ENCODE assay signal across 8 cellular contexts in the genomic region with DNA sequence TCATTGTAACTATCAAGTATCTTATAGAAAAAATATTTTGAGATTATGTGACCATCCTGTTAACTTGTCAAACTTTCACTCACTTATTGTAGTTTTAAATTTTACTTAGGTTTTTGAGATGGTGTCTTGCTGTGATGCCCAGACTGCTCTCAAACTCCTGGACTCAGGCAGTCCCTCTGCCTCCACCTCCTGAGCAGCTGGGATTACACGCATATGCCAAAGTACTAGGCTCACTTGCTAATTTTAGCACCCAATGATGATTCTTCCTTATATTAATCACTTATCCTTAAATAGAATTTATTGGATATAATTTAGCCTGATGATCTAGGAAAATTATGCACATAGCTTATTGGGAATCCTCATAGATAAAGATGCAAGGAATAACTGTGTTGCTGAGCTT.
"Had no signal": no experiment of that assay in that cellular context is flagged by ENCODE, and none has a peak within 500 bp of the region (broad histone marks: within the 10 kb centered on the region; RNA-seq: fewer than 3 reads in every experiment).

No MANE protein-coding gene starts in this region.

- H3K27ac ChIP-seq: GM23248, HL-60 had no signal

- H3K9me3 ChIP-seq: HAP-1 had no signal

- H2AFZ ChIP-seq: GM23248 had no signal

- DNase-seq: GM23248, GOT3, H7, HFFc6 had no signal

- ATAC-seq: HCT116, HepG2 had no signal

- H3K36me3 ChIP-seq: HAP-1 had no signal

- H3K4me3 ChIP-seq: GM23248, HAP-1 had no signal

- H3K9ac ChIP-seq: GM23248 had no signal
